ENCODE assay signal across 15 cellular contexts in genomic region chr14:56173360-56173922, GRCh38. TPM values are rescaled to one million over a fixed set of nuclear protein-coding genes. Genes with fewer than 3 reads are reported as not detected.
A peak's percentile ranks its signal among the peaks of the same experiment; 100 is the strongest.
DNase-seq lines count a peak whose midpoint lies in the region; ATAC-seq and TF ChIP-seq lines count a peak whose summit lies in the region.
"Had no signal": no experiment of that assay in that cellular context is flagged by ENCODE, and none has a peak within 500 bp of the region (broad histone marks: within the 10 kb centered on the region; RNA-seq: fewer than 3 reads in every experiment).

No MANE protein-coding gene starts in this region.

- H3K4me1 ChIP-seq in aorta (ENCODE audit: control insufficient read depth in 1 of 2, insufficient read depth in 2 of 2, low read length in 2 of 2), result peaks cover 0 to 2% of the 10 kb centered on the region in 2 donors
- H3K4me1 ChIP-seq: colonic mucosa had no signal

- peak; percentile 39 for DNase-seq in DMS 273 treated with DMSO at 0.1 percent for 48 hours (lab: John Stamatoyannopoulos, UW)
- DNase-seq in nephron progenitor cell, result no peak
- no peak for DNase-seq in activated CD8-positive, alpha-beta memory T cell treated with anti-CD3 and anti-CD28 coated beads for 24 hours
- no peak for DNase-seq in stimulated activated CD4-positive, alpha-beta T cell treated with anti-CD3 and anti-CD28 coated beads, Interleukin-1b, Interleukin-23, amount 100 ng/mL, for 48 hours
- DNase-seq in aorta, result no peak
- DNase-seq: colonic mucosa, head of caudate nucleus, midbrain, posterior cingulate gyrus, SIG-M5 had no signal

- peaks cover 40% of the 10 kb centered on the region for H3K4me1 Mint-ChIP-seq in activated naive CD8-positive, alpha-beta T cell (ENCODE audit: low read depth)
- H3K4me1 Mint-ChIP-seq in nephron progenitor cell, result peaks cover 12% of the 10 kb centered on the region

- H3K36me3 Mint-ChIP-seq in activated naive CD8-positive, alpha-beta T cell, result no peaks in the 10 kb centered on the region
- peaks cover 31% of the 10 kb centered on the region for H3K36me3 Mint-ChIP-seq in nephron progenitor cell (ENCODE audit: low read depth)

- no peaks in the 10 kb centered on the region for H3K27me3 ChIP-seq in aorta (ENCODE audit: control insufficient read depth in 1 of 2, insufficient read depth in 2 of 2, low read length in 1 of 2)
- H3K27me3 ChIP-seq: colonic mucosa had no signal

- H3K9me3 ChIP-seq in KOPT-K1 (ENCODE audit: insufficient read depth, low read length, poor library complexity, severe bottlenecking), result no peaks in the 10 kb centered on the region
- H3K9me3 ChIP-seq in aorta (ENCODE audit: control insufficient read depth, low read length), result no peaks in the 10 kb centered on the region
- H3K9me3 ChIP-seq: colonic mucosa, thoracic aorta had no signal

- H3K4me3 Mint-ChIP-seq in activated naive CD8-positive, alpha-beta T cell, result peak overlapping the region; percentile 8
- H3K4me3 Mint-ChIP-seq in nephron progenitor cell, result no peak overlapping the region
- H3K4me3 Mint-ChIP-seq: CD14-positive monocyte had no signal

- H3K27ac ChIP-seq in KOPT-K1 (ENCODE audit: low read depth, low read length, poor library complexity, severe bottlenecking) (peak overlapping the region; percentile 83), aorta (ENCODE audit: low read depth in 1 of 2, low read length in 2 of 2) (no peak overlapping the region)
- H3K27ac ChIP-seq: colonic mucosa had no signal

- no peaks in the 10 kb centered on the region for H3K27me3 Mint-ChIP-seq in activated naive CD8-positive, alpha-beta T cell
- H3K27me3 Mint-ChIP-seq in nephron progenitor cell (ENCODE audit: low read depth, poor library complexity), result peaks cover 2% of the 10 kb centered on the region

- TF ChIP-seq CTCF in nephron progenitor cell (IDR thresholded peaks at IDR 0.05), result no peak

- intact Hi-C loops in aorta (cut with DNase I), result no loop called here

- 97 to 99% methylated on average over 6 of the region's 6 CpGs for WGBS in aorta, 2 donors

- ATAC-seq in aorta (ENCODE audit: low FRiP score), result no peak

- peaks cover 3% of the 10 kb centered on the region; the same call in 1 of the 2 replicates for H3K36me3 ChIP-seq in KOPT-K1 (ENCODE audit: insufficient read depth, low read length)
- peaks cover 2% of the 10 kb centered on the region in 2 donors for H3K36me3 ChIP-seq in aorta (ENCODE audit: control insufficient read depth in 1 of 2, insufficient read depth in 2 of 2, low read length in 1 of 2)
- H3K36me3 ChIP-seq: colonic mucosa, thoracic aorta had no signal

- no peaks in the 10 kb centered on the region for H3K9me3 Mint-ChIP-seq in activated naive CD8-positive, alpha-beta T cell (ENCODE audit: low read depth)
- no peaks in the 10 kb centered on the region for H3K9me3 Mint-ChIP-seq in nephron progenitor cell

- H3K4me3 ChIP-seq in aorta (ENCODE audit: low read length in 2 of 2), result no peak overlapping the region
- H3K4me3 ChIP-seq: colonic mucosa, thoracic aorta had no signal

- H3K27ac Mint-ChIP-seq in activated naive CD8-positive, alpha-beta T cell, result peak overlapping the region; percentile 59
- peak overlapping the region; percentile 82 for H3K27ac Mint-ChIP-seq in nephron progenitor cell

RNA-seq across cellular contexts. Expression of gene PELI2, which starts 55.2 kb away (rescaled TPM):
- 10 to 100 TPM; 19.7 to 22.8 TPM for total RNA-seq in aorta
- polyA plus RNA-seq in aorta, result 1 to 10 TPM; 3.6 to 9.5 TPM
- polyA plus RNA-seq: keratinocyte had no signal
